ENCODE assay signal across 19 cellular contexts in the genomic region with DNA sequence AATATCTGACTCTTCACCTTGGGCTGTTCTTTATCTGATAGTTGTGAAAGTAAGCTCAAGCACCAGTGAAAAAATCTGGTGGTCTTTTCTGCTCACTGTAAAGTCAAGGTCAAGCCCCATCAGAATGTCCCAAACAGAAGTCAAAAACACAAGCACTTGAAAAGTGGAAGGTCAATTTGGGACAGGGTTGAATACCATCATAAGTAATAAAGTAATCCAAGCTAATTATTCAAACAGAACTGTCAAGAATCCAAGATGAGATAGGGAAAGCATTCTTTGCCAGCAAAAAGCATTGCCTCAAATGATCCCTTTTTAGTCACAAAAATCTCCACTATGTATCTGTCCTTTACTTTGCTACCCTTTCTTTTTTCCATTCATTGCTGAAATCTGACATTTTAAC.
DNase-seq lines count a peak whose midpoint lies in the region; ATAC-seq and TF ChIP-seq lines count a peak whose summit lies in the region.
"Had no signal": no experiment of that assay in that cellular context is flagged by ENCODE, and none has a peak within 500 bp of the region (broad histone marks: within the 10 kb centered on the region; RNA-seq: fewer than 3 reads in every experiment).

No MANE protein-coding gene starts in this region.

- H3K9me3 ChIP-seq in heart left ventricle = no peaks in the 10 kb centered on the region
- no peaks in the 10 kb centered on the region for H3K9me3 ChIP-seq in heart right ventricle
- no peaks in the 10 kb centered on the region for H3K9me3 ChIP-seq in uterus
- H3K9me3 ChIP-seq: BLaER1 treated with 17β-estradiol and CSF1 and Interleukin-3, amounts not matched to agents 10 nM and 100 nM had no signal

- H3K27me3 Mint-ChIP-seq in osteocyte (ENCODE audit: unreplicated experiment) = peaks cover 4% of the 10 kb centered on the region

- DNase-seq in heart left ventricle (no peak), left cardiac atrium (no peak), heart right ventricle (no peak), osteocyte (ENCODE audit: extremely low spot score, unreplicated experiment) (no peak), uterus (no peak), cerebellar cortex (ENCODE audit: low spot score) (no peak)
- DNase-seq: Calu3; CD8-positive, alpha-beta T cell; DND-41; EL; HFFc6 had no signal

- no peak for TF ChIP-seq POLR2A in heart left ventricle (IDR thresholded peaks at IDR 0.05)
- TF ChIP-seq POLR2A in uterus (IDR thresholded peaks at IDR 0.05) = no peak

- H3K27ac Mint-ChIP-seq in osteocyte (ENCODE audit: unreplicated experiment) = peak overlapping the region; percentile 59
- H3K27ac Mint-ChIP-seq: B cell; CD8-positive, alpha-beta T cell; GM23338; HFFc6; IgD-negative memory B cell had no signal

- H3K27me3 ChIP-seq in heart left ventricle (no peaks in the 10 kb centered on the region), heart right ventricle (no peaks in the 10 kb centered on the region), uterus (no peaks in the 10 kb centered on the region)
- H3K27me3 ChIP-seq: BLaER1 treated with 17β-estradiol and CSF1 and Interleukin-3, amounts not matched to agents 10 nM and 100 nM had no signal

- peak in 1 of 4 donors; percentile 50 for ATAC-seq in heart left ventricle
- no peak for ATAC-seq in left cardiac atrium
- ATAC-seq in heart right ventricle = peak in 6 of 8 donors; percentile 18 to 61 (median 34)
- ATAC-seq in GM19463 (IDR thresholded peaks at IDR 0.05; ENCODE audit: unreplicated experiment) = no peak
- ATAC-seq: CD8-positive, alpha-beta T cell; GM12878; GM23338; HCT116 had no signal

- H3K36me3 ChIP-seq in heart left ventricle (no peaks in the 10 kb centered on the region), heart right ventricle (no peaks in the 10 kb centered on the region), uterus (no peaks in the 10 kb centered on the region)
- H3K36me3 ChIP-seq: BLaER1 treated with 17β-estradiol and CSF1 and Interleukin-3, amounts not matched to agents 10 nM and 100 nM had no signal

- peaks cover 48% of the 10 kb centered on the region for H3K4me1 Mint-ChIP-seq in osteocyte (ENCODE audit: unreplicated experiment)

- H3K9me3 Mint-ChIP-seq in osteocyte (ENCODE audit: unreplicated experiment) = peaks cover 7% of the 10 kb centered on the region
- H3K9me3 Mint-ChIP-seq: CD8-positive, alpha-beta T cell; GM23338; IgD-negative memory B cell had no signal

- peaks cover 8% of the 10 kb centered on the region for H3K36me3 Mint-ChIP-seq in osteocyte (ENCODE audit: unreplicated experiment)
- H3K36me3 Mint-ChIP-seq: CD8-positive, alpha-beta T cell; IgD-negative memory B cell had no signal

- no peak overlapping the region for H3K4me3 Mint-ChIP-seq in osteocyte (ENCODE audit: unreplicated experiment)
- H3K4me3 Mint-ChIP-seq: B cell; CD8-positive, alpha-beta T cell; GM23338; HFFc6; IgD-negative memory B cell had no signal

- H3K4me3 ChIP-seq in heart left ventricle = no peak overlapping the region
- no peak overlapping the region for H3K4me3 ChIP-seq in heart right ventricle
- H3K4me3 ChIP-seq in uterus = no peak overlapping the region
- H3K4me3 ChIP-seq: BLaER1 treated with 17β-estradiol and CSF1 and Interleukin-3, amounts not matched to agents 10 nM and 100 nM; GM12878; GM23338 had no signal

- H3K4me1 ChIP-seq in heart left ventricle (peaks cover 0 to 53% (median 6%) of the 10 kb centered on the region in 12 donors), heart right ventricle (peaks cover 0 to 52% (median 30%) of the 10 kb centered on the region in 9 donors), uterus (peaks cover 0 to 2% of the 10 kb centered on the region in 2 donors)

- intact Hi-C loops in heart left ventricle (cut with DNase I) (no loop called here), left cardiac atrium (cut with DNase I) (no loop called here), heart right ventricle (cut with DNase I) (no loop called here), uterus (cut with DNase I; ENCODE audit: low total_unique reads) (no loop called here)

- peak overlapping the region in 7 of 12 donors; percentile 2 to 76 (median 47) for H3K27ac ChIP-seq in heart left ventricle
- peak overlapping the region in 6 of 10 donors; percentile 45 to 74 (median 52) for H3K27ac ChIP-seq in heart right ventricle
- peak overlapping the region; percentile 82 for H3K27ac ChIP-seq in uterus
- H3K27ac ChIP-seq: BLaER1 treated with 17β-estradiol and CSF1 and Interleukin-3, amounts not matched to agents 10 nM and 100 nM; HL-60 had no signal

- TF ChIP-seq CTCF in heart left ventricle (IDR thresholded peaks at IDR 0.05) = no peak
- TF ChIP-seq CTCF in heart right ventricle (IDR thresholded peaks at IDR 0.05) = no peak
- no peak for TF ChIP-seq CTCF in osteocyte (IDR thresholded peaks at IDR 0.05)
- TF ChIP-seq CTCF in uterus (IDR thresholded peaks at IDR 0.05) = no peak

Comparison
In these comparisons a context has a peak if more than half of its experiments do, and no peak if none do; other contexts are left out.
1. ATAC-seq: peak in heart right ventricle (6 of 8); none in left cardiac atrium (0 of 2) and GM19463 (single experiment).
2. Peak in every context shown above with its lines, with median percentiles within 50 percentile points of each other: H3K27ac ChIP-seq.